11 cellular contexts compared by ENCODE assay signal in the genomic region with DNA sequence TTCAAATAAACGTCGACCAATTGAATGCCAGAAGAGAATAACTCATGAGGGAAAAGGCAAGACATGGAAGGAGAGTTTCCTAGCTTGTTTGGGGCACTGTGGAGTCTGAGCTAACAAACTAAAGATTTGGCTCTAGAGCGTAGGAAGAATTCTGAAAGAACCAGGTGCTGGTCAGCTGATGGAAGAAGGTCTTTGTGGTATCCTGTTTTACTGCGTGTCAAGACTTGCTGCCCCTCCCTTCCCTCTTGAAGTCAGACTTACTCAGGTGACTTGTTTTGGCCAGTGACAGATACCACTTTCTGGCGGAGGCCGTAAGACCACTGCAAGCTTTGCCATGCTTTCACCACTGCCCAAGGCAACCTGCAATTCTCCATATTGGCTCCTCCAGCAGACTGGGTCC. TPM values are rescaled to one million over a fixed set of nuclear protein-coding genes. Genes with fewer than 3 reads are reported as not detected.
A peak's percentile ranks its signal among the peaks of the same experiment; 100 is the strongest.
DNase-seq lines count a peak whose midpoint lies in the region; ATAC-seq and TF ChIP-seq lines count a peak whose summit lies in the region.
"Had no signal": no experiment of that assay in that cellular context is flagged by ENCODE, and none has a peak within 500 bp of the region (broad histone marks: within the 10 kb centered on the region; RNA-seq: fewer than 3 reads in every experiment).

No MANE protein-coding gene starts in this region.

- no peaks in the 10 kb centered on the region for H3F3A ChIP-seq in OCI-LY1 (ENCODE audit: insufficient read depth, low read length)

- ATAC-seq in DND-41 (ENCODE audit: insufficient read depth, low read depth), result no peak
- ATAC-seq in HG03097 (IDR thresholded peaks at IDR 0.05; ENCODE audit: low FRiP score, unreplicated experiment), result no peak

- H3K9me3 ChIP-seq in DND-41 (ENCODE audit: insufficient read depth, low read length, severe bottlenecking) (no peaks in the 10 kb centered on the region), OCI-LY1 (ENCODE audit: low read length) (no peaks in the 10 kb centered on the region), parathyroid adenoma (ENCODE audit: control insufficient read depth, low read length) (no peaks in the 10 kb centered on the region)
- H3K9me3 ChIP-seq: pancreas had no signal

- H3K27me3 ChIP-seq in DND-41 (ENCODE audit: insufficient read depth, low read length, poor library complexity), result no peaks in the 10 kb centered on the region
- no peaks in the 10 kb centered on the region for H3K27me3 ChIP-seq in OCI-LY1 (ENCODE audit: insufficient read depth, low read length)
- H3K27me3 ChIP-seq in parathyroid adenoma (ENCODE audit: control insufficient read depth, insufficient read depth, low read length), result no peaks in the 10 kb centered on the region
- H3K27me3 ChIP-seq: brain microvascular endothelial cell, pancreas had no signal

- H3K9ac ChIP-seq in DND-41 (ENCODE audit: low read depth, low read length), result peak overlapping the region; percentile 67
- no peak overlapping the region for H3K9ac ChIP-seq in OCI-LY1 (ENCODE audit: low read length)
- H3K9ac ChIP-seq in parathyroid adenoma, result no peak overlapping the region

- H3K9me2 ChIP-seq in OCI-LY1 (ENCODE audit: low read depth, low read length), result no peaks in the 10 kb centered on the region

- H3K4me1 ChIP-seq in DND-41 (ENCODE audit: insufficient read depth, low read length) (peaks cover 40% of the 10 kb centered on the region), OCI-LY1 (ENCODE audit: insufficient read depth, low read length, severe bottlenecking) (peaks cover 30% of the 10 kb centered on the region), parathyroid adenoma (no peaks in the 10 kb centered on the region)

- H4K20me1 ChIP-seq in DND-41 (ENCODE audit: insufficient read depth, low read length), result no peaks in the 10 kb centered on the region
- H4K20me1 ChIP-seq in OCI-LY1 (ENCODE audit: insufficient read depth, low read length), result no peaks in the 10 kb centered on the region

- intact Hi-C loops in head of caudate nucleus (cut with DNase I), result no loop called here

- TF ChIP-seq CTCF in DND-41 (IDR thresholded peaks at IDR 0.05; ENCODE audit: borderline replicate concordance, extremely low read depth, low read length, poor library complexity, severe bottlenecking) (no peak), OCI-LY1 (IDR thresholded peaks at IDR 0.05; ENCODE audit: low read length) (no peak), parathyroid adenoma (IDR thresholded peaks at IDR 0.05) (no peak)

- H3K4me3 ChIP-seq in DND-41 (ENCODE audit: low read depth in 1 of 2, low read length in 2 of 2) (peak overlapping the region in 1 of 2 experiments; percentile 77; a peak in 2 of 4 replicates), OCI-LY1 (ENCODE audit: low read depth, low read length, poor library complexity, severe bottlenecking) (peak overlapping the region; percentile 67), parathyroid adenoma (ENCODE audit: low read depth, low read length) (no peak overlapping the region)

- peak overlapping the region; percentile 66 for H3K4me2 ChIP-seq in DND-41 (ENCODE audit: insufficient read depth, low read length)
- H3K4me2 ChIP-seq in OCI-LY1 (ENCODE audit: low read length), result peak overlapping the region; percentile 96
- H3K4me2 ChIP-seq in parathyroid adenoma (ENCODE audit: low read length), result no peak overlapping the region

- H3K27ac ChIP-seq in DND-41 (ENCODE audit: low read length) (peak overlapping the region; percentile 95), OCI-LY1 (ENCODE audit: low read depth, low read length, poor library complexity, severe bottlenecking) (peak overlapping the region; percentile 78), parathyroid adenoma (peak overlapping the region; percentile 21)
- H3K27ac ChIP-seq: brain microvascular endothelial cell had no signal

- H3K79me2 ChIP-seq in DND-41 (ENCODE audit: insufficient read depth, low read length) (peaks cover 31% of the 10 kb centered on the region), OCI-LY1 (ENCODE audit: insufficient read depth, low read length) (peaks cover 20% of the 10 kb centered on the region), parathyroid adenoma (no peaks in the 10 kb centered on the region)

- peaks cover 57% of the 10 kb centered on the region for H3K36me3 ChIP-seq in DND-41 (ENCODE audit: insufficient read depth, low read length)
- H3K36me3 ChIP-seq in OCI-LY1 (ENCODE audit: insufficient read depth, low read length), result peaks cover 40% of the 10 kb centered on the region
- H3K36me3 ChIP-seq in parathyroid adenoma (ENCODE audit: control insufficient read depth, insufficient read depth, low read length), result no peaks in the 10 kb centered on the region

- no peak for DNase-seq in DND-41
- DNase-seq in dermis blood vessel endothelial cell, result peak; percentile 3
- no peak for DNase-seq in HuH-7 (ENCODE audit: low spot score)
- no peak for DNase-seq in head of caudate nucleus
- no peak for DNase-seq in putamen (ENCODE audit: low spot score)
- DNase-seq: brain microvascular endothelial cell, NCI-H82 had no signal

- H2AFZ ChIP-seq in DND-41 (ENCODE audit: low read depth, low read length) (peak overlapping the region; percentile 93), OCI-LY1 (ENCODE audit: low read length) (peak overlapping the region; percentile 36; the same call in 1 of the 2 replicates), parathyroid adenoma (no peak overlapping the region)

RNA-seq across cellular contexts. Expression of a gene that starts 0.7 kb away (rescaled TPM):
- total RNA-seq in dermis blood vessel endothelial cell, result 19.4 and 30.0 TPM in 2 replicates

Comparison
In these comparisons a context has a peak if more than half of its experiments do, and no peak if none do; other contexts are left out.
1. H3K27ac ChIP-seq: peak in every context shown above with its lines; median percentile 95 in DND-41; 78 in OCI-LY1; 21 in parathyroid adenoma.